10 cellular contexts compared by ENCODE assay signal in the genomic region with DNA sequence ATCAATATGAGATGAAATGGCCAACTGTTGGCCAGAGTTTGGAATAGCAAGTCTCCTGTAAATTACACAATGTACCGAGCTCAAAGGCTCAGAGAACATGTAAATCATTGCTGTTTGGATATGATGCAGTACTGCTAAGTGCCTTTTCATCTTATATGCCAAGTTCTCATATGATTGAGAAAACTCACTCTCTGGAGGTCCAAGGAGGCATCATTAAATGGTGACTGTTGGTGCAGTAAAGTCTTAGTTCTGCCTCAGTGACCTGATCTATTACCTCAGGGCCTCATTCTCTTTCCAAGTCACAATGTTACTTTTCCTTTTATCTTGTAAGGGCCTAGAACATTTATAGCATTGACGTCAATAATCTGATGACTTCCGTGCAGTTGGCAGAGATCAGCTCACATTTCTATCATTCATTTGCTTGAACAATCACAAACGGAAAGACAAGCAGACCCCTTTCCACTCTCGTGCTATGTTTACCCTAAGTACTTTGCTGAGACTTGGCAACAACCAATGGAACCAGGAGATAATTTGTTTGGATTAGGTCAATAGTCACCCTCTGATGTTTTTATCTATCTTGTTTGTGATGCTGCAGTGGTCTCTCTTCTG. TPM values are rescaled to one million over a fixed set of nuclear protein-coding genes. Genes with fewer than 3 reads are reported as not detected.
DNase-seq lines count a peak whose midpoint lies in the region; ATAC-seq and TF ChIP-seq lines count a peak whose summit lies in the region.
"Had no signal": no experiment of that assay in that cellular context is flagged by ENCODE, and none has a peak within 500 bp of the region (broad histone marks: within the 10 kb centered on the region; RNA-seq: fewer than 3 reads in every experiment).

No MANE protein-coding gene starts in this region.

- no peaks in the 10 kb centered on the region for H3K36me3 ChIP-seq in tibial nerve

- H3K27ac ChIP-seq in tibial nerve = peak overlapping the region in 3 of 4 donors; percentile 18 to 77 (median 30)
- H3K27ac ChIP-seq: skin epidermis had no signal

- H3K4me1 ChIP-seq in tibial nerve = peaks cover 0 to 25% (median 0%) of the 10 kb centered on the region in 4 donors

- peak; percentile 82 for DNase-seq in NCI-H2029 treated with DMSO at 0.1 percent for 48 hours (lab: John Stamatoyannopoulos, UW)
- peak; percentile 87 for DNase-seq in choroid plexus epithelial cell (ENCODE audit: low read depth)
- no peak for DNase-seq in left colon
- no peak for DNase-seq in tibial nerve (ENCODE audit: low spot score in 2 of 2)
- DNase-seq in Kasumi-1 (lab: John Stamatoyannopoulos, UW) = no peak
- DNase-seq in hepatic stellate cell (ENCODE audit: low spot score) = no peak
- DNase-seq in activated CD4-positive, alpha-beta T cell treated with anti-CD3 and anti-CD28 coated beads, Interleukin-2, amount 50 U/mL, for 48 hours = no peak
- DNase-seq: activated naive CD8-positive, alpha-beta T cell treated with anti-CD3 and anti-CD28 coated beads, Interleukin-2, amount 50 U/mL, for 24 hours; DMS79 had no signal

- ATAC-seq in left colon = peak; percentile 15
- ATAC-seq: activated naive CD8-positive, alpha-beta T cell treated with anti-CD3 and anti-CD28 coated beads, Interleukin-2, amount 50 U/mL, for 24 hours had no signal

- H3K9me3 ChIP-seq in tibial nerve = no peaks in the 10 kb centered on the region

- intact Hi-C loops in left colon (cut with DNase I, micrococcal nuclease) = no loop called here

- peak; percentile 85 to 88 for TF ChIP-seq EP300 in tibial nerve (IDR thresholded peaks at IDR 0.05)

- no peak for TF ChIP-seq POLR2A in tibial nerve (IDR thresholded peaks at IDR 0.05)

- H3K27me3 ChIP-seq in tibial nerve = no peaks in the 10 kb centered on the region

- TF ChIP-seq CTCF in choroid plexus epithelial cell (conservative IDR thresholded peaks at IDR 0.05; ENCODE audit: low read depth, low read length) (peak; percentile 18), tibial nerve (IDR thresholded peaks at IDR 0.05) (no peak)

- WGBS in tibial nerve, 2 donors = 39 to 52% methylated on average over 5 of the region's 5 CpGs

- H3K4me3 ChIP-seq in choroid plexus epithelial cell (ENCODE audit: low read depth, low read length) (no peak overlapping the region), tibial nerve (no peak overlapping the region)
- H3K4me3 ChIP-seq: skin epidermis had no signal

RNA-seq across cellular contexts. Expression of a gene that starts 32.6 kb away (rescaled TPM):
- total RNA-seq in left colon = 100 to 1,000 TPM in 1 of 2 donors, 10 to 100 TPM in 1; 18.9 to 101 TPM
- total RNA-seq in tibial nerve = 100 to 1,000 TPM; 490 to 939 (median 827) TPM

Comparison
In these comparisons a context has a peak if more than half of its experiments do, and no peak if none do; other contexts are left out.
1. DNase-seq: peak in NCI-H2029 treated with DMSO at 0.1 percent for 48 hours (single experiment) and choroid plexus epithelial cell (single experiment); none in left colon (0 of 2), tibial nerve (0 of 2), Kasumi-1 (0 of 2), hepatic stellate cell (single experiment) and activated CD4-positive, alpha-beta T cell treated with anti-CD3 and anti-CD28 coated beads, Interleukin-2, amount 50 U/mL, for 48 hours (0 of 2).
2. RNA of a gene that starts 32.6 kb away (total RNA-seq): 490 to 939 TPM in tibial nerve; 18.9 to 101 TPM in left colon; every median in the first group is over 4 times any median in the second.